Comparison of ENCODE assay signal across 2 cellular contexts in genomic region chr15:34494084-34494399, GRCh38.
TF ChIP-seq lines count a peak whose summit lies in the region.

No MANE protein-coding gene starts in this region.

TF ChIP-seq in SK-N-SH, 30 proteins besides CTCF, POLR2A, EP300 and RAD21 (continued from another document):
- TF ChIP-seq RXRA (IDR thresholded peaks at IDR 0.05; ENCODE audit: borderline replicate concordance, low read depth) = no peak
- TF ChIP-seq USF1 (IDR thresholded peaks at IDR 0.05; ENCODE audit: borderline replicate concordance, low read depth) = no peak
- no peak for TF ChIP-seq PBX3 (IDR thresholded peaks at IDR 0.05)
- no peak for TF ChIP-seq TEAD4 (IDR thresholded peaks at IDR 0.05; ENCODE audit: borderline replicate concordance, insufficient read depth)
TF ChIP-seq in SK-N-SH: peak in this region for 0.

TF ChIP-seq in SK-N-SH treated with all-trans-retinoic acid at 6 μM for 48 hours, 23 proteins besides CTCF, POLR2A, EP300 and RAD21 (continued from another document):
- TF ChIP-seq CSRNP3 (CRISPR knock-in tag; IDR thresholded peaks at IDR 0.05) = no peak
- no peak for TF ChIP-seq TOX (CRISPR knock-in tag; IDR thresholded peaks at IDR 0.05; ENCODE audit: borderline replicate concordance)
- TF ChIP-seq TCF4 (CRISPR knock-in tag; IDR thresholded peaks at IDR 0.05; ENCODE audit: borderline replicate concordance) = no peak
- TF ChIP-seq ZNF565 (CRISPR knock-in tag; conservative IDR thresholded peaks at IDR 0.05; ENCODE audit: low read depth) = no peak
- TF ChIP-seq PPARA (CRISPR knock-in tag; IDR thresholded peaks at IDR 0.05; ENCODE audit: borderline replicate concordance) = no peak
- no peak for TF ChIP-seq PATZ1 (CRISPR knock-in tag; IDR thresholded peaks at IDR 0.05; ENCODE audit: borderline replicate concordance)
- TF ChIP-seq POU6F1 (CRISPR knock-in tag; IDR thresholded peaks at IDR 0.05; ENCODE audit: borderline replicate concordance, low read depth) = no peak
- TF ChIP-seq ZNF70 (CRISPR knock-in tag; IDR thresholded peaks at IDR 0.05) = no peak
